Comparison of ENCODE assay signal across 8 cellular contexts in the genomic region with DNA sequence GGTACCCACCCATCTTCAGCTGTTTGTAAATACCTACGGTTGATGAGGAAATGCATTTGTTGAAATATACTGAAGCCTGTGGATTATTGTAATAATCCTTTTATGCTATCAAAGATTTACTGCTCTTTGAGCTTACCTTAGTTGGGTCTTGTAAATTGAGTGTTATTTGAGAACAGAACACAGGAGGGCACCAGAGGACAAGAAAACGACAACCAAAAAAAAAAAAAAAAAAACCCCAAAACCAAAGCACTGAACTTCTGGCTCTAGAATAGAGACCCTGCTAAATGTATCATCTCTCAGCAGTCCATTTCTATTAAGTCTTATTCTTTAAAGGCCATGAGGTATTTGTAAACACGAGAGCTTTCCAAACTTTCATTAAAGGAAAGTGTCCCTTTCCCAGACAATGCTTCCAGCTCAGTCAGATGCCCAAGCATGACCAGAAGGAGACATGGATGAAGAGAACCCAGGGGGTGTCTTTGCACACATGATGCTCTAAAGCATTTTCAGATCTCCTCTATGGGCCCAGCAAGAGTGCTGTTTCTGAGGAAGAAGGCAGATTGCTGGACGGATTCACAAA.
DNase-seq lines count a peak whose midpoint lies in the region; ATAC-seq and TF ChIP-seq lines count a peak whose summit lies in the region.

No MANE protein-coding gene starts in this region.

- peak; percentile 57 for TF ChIP-seq RAD21 in Ishikawa (IDR thresholded peaks at IDR 0.05; ENCODE audit: low read depth)

- peak; percentile 36; the same call in 1 of the 2 replicates for ATAC-seq in WTC11
- ATAC-seq in left lung = peak; percentile 41
- ATAC-seq in T-helper 17 cell = no peak
- ATAC-seq in HG02970 (IDR thresholded peaks at IDR 0.05; ENCODE audit: low FRiP score, unreplicated experiment) = no peak
- ATAC-seq in HG02642 (IDR thresholded peaks at IDR 0.05; ENCODE audit: poor library complexity, unreplicated experiment) = no peak

- no peaks in the 10 kb centered on the region for H3K9me3 ChIP-seq in left lung
- no peaks in the 10 kb centered on the region for H3K9me3 ChIP-seq in T-helper 17 cell (ENCODE audit: control insufficient read depth, low read length, poor library complexity, severe bottlenecking)

- CTCF ChIA-PET in WTC11 (lab: Charles Lee) = interaction anchor here (0.6 to 2.1 kb wide), 43 partner anchors 9 to 1614 kb away, joined by 3 to 10 read pairs (median 4); no protein-coding TSS in a partner anchor

- no peak overlapping the region for H3K4me3 ChIP-seq in left lung

- H3K4me1 Mint-ChIP-seq in WTC11 = peaks cover 15% of the 10 kb centered on the region
- H3K4me1 Mint-ChIP-seq in T-helper 17 cell = no peaks in the 10 kb centered on the region

- peaks cover 6% of the 10 kb centered on the region for H3K9me3 Mint-ChIP-seq in WTC11

- no peak overlapping the region for H3K27ac Mint-ChIP-seq in WTC11
- H3K27ac Mint-ChIP-seq in T-helper 17 cell = no peak overlapping the region

- H3K4me1 ChIP-seq in left lung = no peaks in the 10 kb centered on the region

- H3K36me3 ChIP-seq in left lung = no peaks in the 10 kb centered on the region

- H3K4me3 Mint-ChIP-seq in WTC11 = no peak overlapping the region
- H3K4me3 Mint-ChIP-seq in T-helper 17 cell = no peak overlapping the region

- DNase-seq in DMS79 treated with DMSO at 0.1 percent for 48 hours (lab: John Stamatoyannopoulos, UW) = peak; percentile 31
- no peak for DNase-seq in WTC11 (ENCODE audit: low spot score)
- no peak for DNase-seq in left lung
- DNase-seq in T-helper 17 cell = no peak
- no peak for DNase-seq in activated CD4-positive, alpha-beta T cell treated with anti-CD3 and anti-CD28 coated beads, Interleukin-2, amount 50 U/mL, for 1 hour

- POLR2A ChIA-PET in WTC11 (lab: Charles Lee) = interaction anchor here (0.6 to 0.7 kb wide), 2 partner anchors 184 to 1990 kb away, joined by 3 to 9 read pairs; no protein-coding TSS in a partner anchor

- H3K27me3 ChIP-seq in left lung = no peaks in the 10 kb centered on the region

- intact Hi-C loops in left lung (cut with DNase I) = no loop called here

- H3K27me3 Mint-ChIP-seq in WTC11 (ENCODE audit: low read depth) (no peaks in the 10 kb centered on the region), T-helper 17 cell (peaks cover 13% of the 10 kb centered on the region)

- no peak overlapping the region for H3K27ac ChIP-seq in left lung

- H3K36me3 Mint-ChIP-seq in WTC11 (no peaks in the 10 kb centered on the region), T-helper 17 cell (ENCODE audit: low read depth) (no peaks in the 10 kb centered on the region)

- TF ChIP-seq CTCF in WTC11 (IDR thresholded peaks at IDR 0.05) (peak; percentile 56), left lung (IDR thresholded peaks at IDR 0.05) (peak in 1 of 2 donors; percentile 12)

- no peak for TF ChIP-seq EP300 in Ishikawa (IDR thresholded peaks at IDR 0.05; ENCODE audit: borderline replicate concordance)

TF ChIP-seq in Ishikawa, 13 proteins besides CTCF, POLR2A, EP300 and RAD21:
- TF ChIP-seq TCF12 (IDR thresholded peaks at IDR 0.05; ENCODE audit: low read depth) (no peak), ZBTB7A (IDR thresholded peaks at IDR 0.05; ENCODE audit: low read depth) (no peak), EGR1 (IDR thresholded peaks at IDR 0.05) (no peak), FOXM1 (IDR thresholded peaks at IDR 0.05; ENCODE audit: borderline replicate concordance, low read depth) (no peak), NFIC (IDR thresholded peaks at IDR 0.05) (no peak), TAF1 (IDR thresholded peaks at IDR 0.05; ENCODE audit: low read depth) (no peak), YY1 (IDR thresholded peaks at IDR 0.05; ENCODE audit: low read depth) (no peak)
- TF ChIP-seq, protein P1, sequence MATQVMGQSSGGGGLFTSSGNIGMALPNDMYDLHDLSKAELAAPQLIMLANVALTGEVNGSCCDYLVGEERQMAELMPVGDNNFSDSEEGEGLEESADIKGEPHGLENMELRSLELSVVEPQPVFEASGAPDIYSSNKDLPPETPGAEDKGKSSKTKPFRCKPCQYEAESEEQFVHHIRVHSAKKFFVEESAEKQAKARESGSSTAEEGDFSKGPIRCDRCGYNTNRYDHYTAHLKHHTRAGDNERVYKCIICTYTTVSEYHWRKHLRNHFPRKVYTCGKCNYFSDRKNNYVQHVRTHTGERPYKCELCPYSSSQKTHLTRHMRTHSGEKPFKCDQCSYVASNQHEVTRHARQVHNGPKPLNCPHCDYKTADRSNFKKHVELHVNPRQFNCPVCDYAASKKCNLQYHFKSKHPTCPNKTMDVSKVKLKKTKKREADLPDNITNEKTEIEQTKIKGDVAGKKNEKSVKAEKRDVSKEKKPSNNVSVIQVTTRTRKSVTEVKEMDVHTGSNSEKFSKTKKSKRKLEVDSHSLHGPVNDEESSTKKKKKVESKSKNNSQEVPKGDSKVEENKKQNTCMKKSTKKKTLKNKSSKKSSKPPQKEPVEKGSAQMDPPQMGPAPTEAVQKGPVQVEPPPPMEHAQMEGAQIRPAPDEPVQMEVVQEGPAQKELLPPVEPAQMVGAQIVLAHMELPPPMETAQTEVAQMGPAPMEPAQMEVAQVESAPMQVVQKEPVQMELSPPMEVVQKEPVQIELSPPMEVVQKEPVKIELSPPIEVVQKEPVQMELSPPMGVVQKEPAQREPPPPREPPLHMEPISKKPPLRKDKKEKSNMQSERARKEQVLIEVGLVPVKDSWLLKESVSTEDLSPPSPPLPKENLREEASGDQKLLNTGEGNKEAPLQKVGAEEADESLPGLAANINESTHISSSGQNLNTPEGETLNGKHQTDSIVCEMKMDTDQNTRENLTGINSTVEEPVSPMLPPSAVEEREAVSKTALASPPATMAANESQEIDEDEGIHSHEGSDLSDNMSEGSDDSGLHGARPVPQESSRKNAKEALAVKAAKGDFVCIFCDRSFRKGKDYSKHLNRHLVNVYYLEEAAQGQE (IDR thresholded peaks at IDR 0.05; ENCODE audit: low read depth) = no peak

TF ChIP-seq in WTC11, 78 proteins besides CTCF, POLR2A, EP300 and RAD21 (continues in another document):
- TF ChIP-seq, protein P2, sequence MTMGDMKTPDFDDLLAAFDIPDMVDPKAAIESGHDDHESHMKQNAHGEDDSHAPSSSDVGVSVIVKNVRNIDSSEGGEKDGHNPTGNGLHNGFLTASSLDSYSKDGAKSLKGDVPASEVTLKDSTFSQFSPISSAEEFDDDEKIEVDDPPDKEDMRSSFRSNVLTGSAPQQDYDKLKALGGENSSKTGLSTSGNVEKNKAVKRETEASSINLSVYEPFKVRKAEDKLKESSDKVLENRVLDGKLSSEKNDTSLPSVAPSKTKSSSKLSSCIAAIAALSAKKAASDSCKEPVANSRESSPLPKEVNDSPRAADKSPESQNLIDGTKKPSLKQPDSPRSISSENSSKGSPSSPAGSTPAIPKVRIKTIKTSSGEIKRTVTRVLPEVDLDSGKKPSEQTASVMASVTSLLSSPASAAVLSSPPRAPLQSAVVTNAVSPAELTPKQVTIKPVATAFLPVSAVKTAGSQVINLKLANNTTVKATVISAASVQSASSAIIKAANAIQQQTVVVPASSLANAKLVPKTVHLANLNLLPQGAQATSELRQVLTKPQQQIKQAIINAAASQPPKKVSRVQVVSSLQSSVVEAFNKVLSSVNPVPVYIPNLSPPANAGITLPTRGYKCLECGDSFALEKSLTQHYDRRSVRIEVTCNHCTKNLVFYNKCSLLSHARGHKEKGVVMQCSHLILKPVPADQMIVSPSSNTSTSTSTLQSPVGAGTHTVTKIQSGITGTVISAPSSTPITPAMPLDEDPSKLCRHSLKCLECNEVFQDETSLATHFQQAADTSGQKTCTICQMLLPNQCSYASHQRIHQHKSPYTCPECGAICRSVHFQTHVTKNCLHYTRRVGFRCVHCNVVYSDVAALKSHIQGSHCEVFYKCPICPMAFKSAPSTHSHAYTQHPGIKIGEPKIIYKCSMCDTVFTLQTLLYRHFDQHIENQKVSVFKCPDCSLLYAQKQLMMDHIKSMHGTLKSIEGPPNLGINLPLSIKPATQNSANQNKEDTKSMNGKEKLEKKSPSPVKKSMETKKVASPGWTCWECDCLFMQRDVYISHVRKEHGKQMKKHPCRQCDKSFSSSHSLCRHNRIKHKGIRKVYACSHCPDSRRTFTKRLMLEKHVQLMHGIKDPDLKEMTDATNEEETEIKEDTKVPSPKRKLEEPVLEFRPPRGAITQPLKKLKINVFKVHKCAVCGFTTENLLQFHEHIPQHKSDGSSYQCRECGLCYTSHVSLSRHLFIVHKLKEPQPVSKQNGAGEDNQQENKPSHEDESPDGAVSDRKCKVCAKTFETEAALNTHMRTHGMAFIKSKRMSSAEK (CRISPR knock-in tag; IDR thresholded peaks at IDR 0.05; ENCODE audit: borderline replicate concordance) = no peak
- TF ChIP-seq, protein P3, sequence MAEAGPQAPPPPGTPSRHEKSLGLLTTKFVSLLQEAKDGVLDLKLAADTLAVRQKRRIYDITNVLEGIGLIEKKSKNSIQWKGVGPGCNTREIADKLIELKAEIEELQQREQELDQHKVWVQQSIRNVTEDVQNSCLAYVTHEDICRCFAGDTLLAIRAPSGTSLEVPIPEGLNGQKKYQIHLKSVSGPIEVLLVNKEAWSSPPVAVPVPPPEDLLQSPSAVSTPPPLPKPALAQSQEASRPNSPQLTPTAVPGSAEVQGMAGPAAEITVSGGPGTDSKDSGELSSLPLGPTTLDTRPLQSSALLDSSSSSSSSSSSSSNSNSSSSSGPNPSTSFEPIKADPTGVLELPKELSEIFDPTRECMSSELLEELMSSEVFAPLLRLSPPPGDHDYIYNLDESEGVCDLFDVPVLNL (CRISPR knock-in tag; IDR thresholded peaks at IDR 0.05; ENCODE audit: borderline replicate concordance, low read depth) = no peak
- no peak for TF ChIP-seq ZNF138 (CRISPR knock-in tag; conservative IDR thresholded peaks at IDR 0.05)
- no peak for TF ChIP-seq ZNF317 (CRISPR knock-in tag; IDR thresholded peaks at IDR 0.05; ENCODE audit: borderline replicate concordance, low read depth)
- no peak for TF ChIP-seq JAZF1 (CRISPR knock-in tag; IDR thresholded peaks at IDR 0.05)
- TF ChIP-seq SMAD4 (CRISPR knock-in tag; IDR thresholded peaks at IDR 0.05) = no peak
- TF ChIP-seq, protein P4, sequence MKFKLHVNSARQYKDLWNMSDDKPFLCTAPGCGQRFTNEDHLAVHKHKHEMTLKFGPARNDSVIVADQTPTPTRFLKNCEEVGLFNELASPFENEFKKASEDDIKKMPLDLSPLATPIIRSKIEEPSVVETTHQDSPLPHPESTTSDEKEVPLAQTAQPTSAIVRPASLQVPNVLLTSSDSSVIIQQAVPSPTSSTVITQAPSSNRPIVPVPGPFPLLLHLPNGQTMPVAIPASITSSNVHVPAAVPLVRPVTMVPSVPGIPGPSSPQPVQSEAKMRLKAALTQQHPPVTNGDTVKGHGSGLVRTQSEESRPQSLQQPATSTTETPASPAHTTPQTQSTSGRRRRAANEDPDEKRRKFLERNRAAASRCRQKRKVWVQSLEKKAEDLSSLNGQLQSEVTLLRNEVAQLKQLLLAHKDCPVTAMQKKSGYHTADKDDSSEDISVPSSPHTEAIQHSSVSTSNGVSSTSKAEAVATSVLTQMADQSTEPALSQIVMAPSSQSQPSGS (CRISPR knock-in tag; IDR thresholded peaks at IDR 0.05; ENCODE audit: borderline replicate concordance, low read depth) = no peak

Comparison
In these comparisons a context has a peak if more than half of its experiments do, and no peak if none do; other contexts are left out.
1. ATAC-seq: peak in WTC11 (single experiment) and left lung (single experiment); none in T-helper 17 cell (single experiment), HG02970 (single experiment) and HG02642 (single experiment).